Comparison of ENCODE assay signal across 8 cellular contexts in genomic region chr10:88091490-88092061, GRCh38.
A peak's percentile ranks its signal among the peaks of the same experiment; 100 is the strongest.
DNase-seq lines count a peak whose midpoint lies in the region; ATAC-seq and TF ChIP-seq lines count a peak whose summit lies in the region.

No MANE protein-coding gene starts in this region.

- peak overlapping the region; percentile 50 for H3K27ac Mint-ChIP-seq in activated naive CD8-positive, alpha-beta T cell treated with anti-CD3 and anti-CD28 coated beads, Interleukin-2, amount 50 U/mL, for 24 hours
- H3K27ac Mint-ChIP-seq in mesothelial cell of epicardium, result no peak overlapping the region

- ATAC-seq in GM18867 (IDR thresholded peaks at IDR 0.05; ENCODE audit: unreplicated experiment), result peak; percentile 84
- peak; percentile 67 for ATAC-seq in HG03039 (IDR thresholded peaks at IDR 0.05; ENCODE audit: unreplicated experiment)
- ATAC-seq in activated naive CD8-positive, alpha-beta T cell treated with anti-CD3 and anti-CD28 coated beads, Interleukin-2, amount 50 U/mL, for 24 hours, result peak; percentile 97

- peaks cover 17% of the 10 kb centered on the region for H3K27me3 Mint-ChIP-seq in activated naive CD8-positive, alpha-beta T cell treated with anti-CD3 and anti-CD28 coated beads, Interleukin-2, amount 50 U/mL, for 24 hours
- peaks cover 4% of the 10 kb centered on the region for H3K27me3 Mint-ChIP-seq in mesothelial cell of epicardium (ENCODE audit: low read depth)

- intact Hi-C loops in posterior vena cava (cut with DNase I), result no loop called here

- peak; percentile 36 for DNase-seq in T follicular helper cell (ENCODE audit: low read depth)
- DNase-seq in activated naive CD8-positive, alpha-beta T cell treated with anti-CD3 and anti-CD28 coated beads, Interleukin-2, amount 50 U/mL, for 24 hours, result peak; percentile 57
- DNase-seq in stimulated activated CD8-positive, alpha-beta memory T cell treated with anti-CD3 and anti-CD28 coated beads, Interleukin-2, amount 100 ng/mL, for 1 hour (ENCODE audit: low read depth in 2 of 2), result peak; percentile 34 to 38
- DNase-seq in HT-29 (ENCODE audit: low spot score), result no peak
- DNase-seq in mesothelial cell of epicardium (ENCODE audit: low spot score in 2 of 2, unreplicated experiment in 2 of 2), result no peak
- DNase-seq in posterior vena cava (ENCODE audit: low spot score), result no peak

- no peaks in the 10 kb centered on the region for H3K9me3 Mint-ChIP-seq in activated naive CD8-positive, alpha-beta T cell treated with anti-CD3 and anti-CD28 coated beads, Interleukin-2, amount 50 U/mL, for 24 hours
- H3K9me3 Mint-ChIP-seq in mesothelial cell of epicardium, result no peaks in the 10 kb centered on the region

- H3K4me3 Mint-ChIP-seq in activated naive CD8-positive, alpha-beta T cell treated with anti-CD3 and anti-CD28 coated beads, Interleukin-2, amount 50 U/mL, for 24 hours, result no peak overlapping the region
- no peak overlapping the region for H3K4me3 Mint-ChIP-seq in mesothelial cell of epicardium

- no peaks in the 10 kb centered on the region for H3K36me3 Mint-ChIP-seq in activated naive CD8-positive, alpha-beta T cell treated with anti-CD3 and anti-CD28 coated beads, Interleukin-2, amount 50 U/mL, for 24 hours (ENCODE audit: low read depth)
- no peaks in the 10 kb centered on the region for H3K36me3 Mint-ChIP-seq in mesothelial cell of epicardium

- H3K4me1 Mint-ChIP-seq in activated naive CD8-positive, alpha-beta T cell treated with anti-CD3 and anti-CD28 coated beads, Interleukin-2, amount 50 U/mL, for 24 hours, result peaks cover 36% of the 10 kb centered on the region
- peaks cover 7% of the 10 kb centered on the region for H3K4me1 Mint-ChIP-seq in mesothelial cell of epicardium

- no peak for TF ChIP-seq CTCF in mesothelial cell of epicardium (IDR thresholded peaks at IDR 0.05; ENCODE audit: unreplicated experiment)

Comparison
In these comparisons a context has a peak if more than half of its experiments do, and no peak if none do; other contexts are left out.
1. DNase-seq: peak in T follicular helper cell (single experiment), activated naive CD8-positive, alpha-beta T cell treated with anti-CD3 and anti-CD28 coated beads, Interleukin-2, amount 50 U/mL, for 24 hours (single experiment) and stimulated activated CD8-positive, alpha-beta memory T cell treated with anti-CD3 and anti-CD28 coated beads, Interleukin-2, amount 100 ng/mL, for 1 hour (2 of 2); none in HT-29 (single experiment), mesothelial cell of epicardium (0 of 2) and posterior vena cava (single experiment).
2. Peak in every context shown above with its lines, with median percentiles within 50 percentile points of each other: ATAC-seq.